In the genomic region with DNA sequence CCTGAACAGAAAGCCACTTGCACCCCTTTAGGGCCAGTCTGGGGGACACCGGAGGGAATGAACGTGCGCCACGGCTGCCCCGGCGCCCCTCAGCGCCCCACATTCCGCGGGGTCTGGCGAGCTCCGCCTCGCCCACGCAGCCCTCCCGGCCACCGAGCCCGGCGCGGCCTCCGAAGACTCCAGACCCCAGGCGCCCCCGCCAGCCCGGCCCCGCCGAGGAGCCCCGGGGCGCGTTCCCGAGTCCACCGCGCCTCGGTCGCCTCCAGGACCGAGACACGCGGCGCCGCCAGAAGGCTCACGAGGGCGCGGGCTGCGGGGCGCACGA, we compare ENCODE assay signal across 8 cellular contexts. TPM values are rescaled to one million over a fixed set of nuclear protein-coding genes. Genes with fewer than 3 reads are reported as not detected.
DNase-seq lines count a peak whose midpoint lies in the region; ATAC-seq and TF ChIP-seq lines count a peak whose summit lies in the region.

No MANE protein-coding gene starts in this region.

- H3F3A ChIP-seq in neural progenitor cell (ENCODE audit: low read depth) = peaks cover 9% of the 10 kb centered on the region

- peaks cover 8% of the 10 kb centered on the region for H3K27me3 Mint-ChIP-seq in neural progenitor cell (ENCODE audit: insufficient read depth, low read depth)

- H3K9me3 ChIP-seq in Karpas-422 (ENCODE audit: low read length) (no peaks in the 10 kb centered on the region), endocrine pancreas (ENCODE audit: control insufficient read depth, low read length) (no peaks in the 10 kb centered on the region), neural progenitor cell (ENCODE audit: low read depth) (no peaks in the 10 kb centered on the region)

- H3K4me3 ChIP-seq in Karpas-422 (ENCODE audit: low read length) = peak overlapping the region; percentile 70
- H3K4me3 ChIP-seq in endocrine pancreas (ENCODE audit: control insufficient read depth, insufficient read depth, low read length) = peak overlapping the region; percentile 81
- H3K4me3 ChIP-seq in neural progenitor cell = peak overlapping the region; percentile 69

- no peaks in the 10 kb centered on the region for H3K36me3 Mint-ChIP-seq in neural progenitor cell

- H3K4me1 Mint-ChIP-seq in neural progenitor cell = peaks cover 23% of the 10 kb centered on the region

- peaks cover 2% of the 10 kb centered on the region for H3K9me3 Mint-ChIP-seq in neural progenitor cell

- peak overlapping the region; percentile 87 for H3K4me3 Mint-ChIP-seq in neural progenitor cell

- H3K9ac ChIP-seq in Karpas-422 (ENCODE audit: low read length) = peak overlapping the region; percentile 84
- H3K9ac ChIP-seq in endocrine pancreas (ENCODE audit: control insufficient read depth, insufficient read depth, low read length) = peak overlapping the region; percentile 94
- H3K9ac ChIP-seq in neural progenitor cell = peak overlapping the region; percentile 2

- no peak overlapping the region for H3K27ac Mint-ChIP-seq in neural progenitor cell

- H3K9me2 ChIP-seq in Karpas-422 (replicated peaks; ENCODE audit: insufficient read depth, low read length) = no peaks in the 10 kb centered on the region

- H4K20me1 ChIP-seq in Karpas-422 (ENCODE audit: insufficient read depth, low read depth, low read length) (no peaks in the 10 kb centered on the region), neural progenitor cell (ENCODE audit: low read depth) (no peaks in the 10 kb centered on the region)

- no peaks in the 10 kb centered on the region for H3K36me3 ChIP-seq in Karpas-422 (ENCODE audit: insufficient read depth, low read length)
- no peaks in the 10 kb centered on the region for H3K36me3 ChIP-seq in endocrine pancreas (ENCODE audit: control insufficient read depth, insufficient read depth, low read length)
- no peaks in the 10 kb centered on the region for H3K36me3 ChIP-seq in neural progenitor cell

- H3K4me1 ChIP-seq in Karpas-422 (ENCODE audit: low read length) = peaks cover 12% of the 10 kb centered on the region
- H3K4me1 ChIP-seq in endocrine pancreas (ENCODE audit: control insufficient read depth, insufficient read depth, low read length) = peaks cover 5% of the 10 kb centered on the region
- peaks cover 9% of the 10 kb centered on the region for H3K4me1 ChIP-seq in neural progenitor cell

- no peak overlapping the region for H2AFZ ChIP-seq in Karpas-422 (ENCODE audit: low read length)
- H2AFZ ChIP-seq in neural progenitor cell (replicated peaks) = peak overlapping the region; percentile 82

- H3K27ac ChIP-seq in 22Rv1 (peak overlapping the region; percentile 76), Karpas-422 (ENCODE audit: low read length) (no peak overlapping the region), neural progenitor cell (no peak overlapping the region)

- H3K4me2 ChIP-seq in Karpas-422 (ENCODE audit: low read depth, low read length, poor library complexity, severe bottlenecking) (peak overlapping the region; percentile 75), neural progenitor cell (peak overlapping the region; percentile 98)

- H3K27me3 ChIP-seq in Karpas-422 (ENCODE audit: low read length) (no peaks in the 10 kb centered on the region), endocrine pancreas (ENCODE audit: control insufficient read depth, insufficient read depth, low read length) (no peaks in the 10 kb centered on the region), neural progenitor cell (no peaks in the 10 kb centered on the region)

- DNase-seq in Karpas-422 = no peak
- DNase-seq in neural progenitor cell (ENCODE audit: low spot score) = peak; percentile 57
- DNase-seq in iPS-NIHi11 (ENCODE audit: low spot score) = no peak
- no peak for DNase-seq in activated CD4-positive, alpha-beta T cell treated with anti-CD3 and anti-CD28 coated beads, Interleukin-2, amount 50 U/mL, for 4 hours

- H3K79me2 ChIP-seq in Karpas-422 (ENCODE audit: low read length) (peaks cover 7% of the 10 kb centered on the region), neural progenitor cell (ENCODE audit: low read depth) (peaks cover 50% of the 10 kb centered on the region)

- peak; percentile 15 for ATAC-seq in GM19324 (IDR thresholded peaks at IDR 0.05; ENCODE audit: low FRiP score, unreplicated experiment)
- ATAC-seq in HG03039 (IDR thresholded peaks at IDR 0.05; ENCODE audit: unreplicated experiment) = no peak

- no peak for TF ChIP-seq CTCF in 22Rv1 (IDR thresholded peaks at IDR 0.05)
- no peak for TF ChIP-seq CTCF in neural progenitor cell (IDR thresholded peaks at IDR 0.05)

RNA-seq across cellular contexts. Expression of gene CLCN7, which starts 0.4 kb away (rescaled TPM):
- 8.9 and 29.2 TPM in 2 replicates for total RNA-seq in Karpas-422 (2014; rRNA removed; shearing (Covaris generic); ENCODE audit: low replicate concordance)
- 11.5 and 33.4 TPM in 2 replicates for total RNA-seq in neural progenitor cell (ENCODE audit: low replicate concordance)

RNA-seq across cellular contexts. Expression of gene PTX4, which starts 14.3 kb away (rescaled TPM):
- total RNA-seq in Karpas-422 (2014; rRNA removed; shearing (Covaris generic); ENCODE audit: low replicate concordance) = not detected in 2 replicates
- not detected in 2 replicates for total RNA-seq in neural progenitor cell (ENCODE audit: low replicate concordance)

RNA-seq across cellular contexts. Expression of gene TELO2, which starts 18.7 kb away (rescaled TPM):
- total RNA-seq in Karpas-422 (2014; rRNA removed; shearing (Covaris generic); ENCODE audit: low replicate concordance) = 8.7 and 22.0 TPM in 2 replicates
- 18.3 and 58.4 TPM in 2 replicates for total RNA-seq in neural progenitor cell (ENCODE audit: low replicate concordance)

RNA-seq across cellular contexts. Expression of gene CCDC154, which starts 30.1 kb away (rescaled TPM):
- total RNA-seq in Karpas-422 (2014; rRNA removed; shearing (Covaris generic); ENCODE audit: low replicate concordance) = 0.11 TPM in 1 of 2 replicates, not detected in the other
- 0.28 TPM in 1 of 2 replicates, not detected in the other for total RNA-seq in neural progenitor cell (ENCODE audit: low replicate concordance)

RNA-seq across cellular contexts. Expression of gene PERCC1, which starts 43.6 kb away (rescaled TPM):
- total RNA-seq in Karpas-422 (2014; rRNA removed; shearing (Covaris generic); ENCODE audit: low replicate concordance) = not detected in 2 replicates
- total RNA-seq in neural progenitor cell (ENCODE audit: low replicate concordance) = 1.1 TPM in 1 of 2 replicates, not detected in the other

Comparison
In these comparisons a context has a peak if more than half of its experiments do, and no peak if none do; other contexts are left out.
1. H3K9ac ChIP-seq: peak in every context shown above with its lines; median percentile 94 in endocrine pancreas; 84 in Karpas-422; 2 in neural progenitor cell.